Comparison of ENCODE assay signal across 8 cellular contexts in the genomic region with DNA sequence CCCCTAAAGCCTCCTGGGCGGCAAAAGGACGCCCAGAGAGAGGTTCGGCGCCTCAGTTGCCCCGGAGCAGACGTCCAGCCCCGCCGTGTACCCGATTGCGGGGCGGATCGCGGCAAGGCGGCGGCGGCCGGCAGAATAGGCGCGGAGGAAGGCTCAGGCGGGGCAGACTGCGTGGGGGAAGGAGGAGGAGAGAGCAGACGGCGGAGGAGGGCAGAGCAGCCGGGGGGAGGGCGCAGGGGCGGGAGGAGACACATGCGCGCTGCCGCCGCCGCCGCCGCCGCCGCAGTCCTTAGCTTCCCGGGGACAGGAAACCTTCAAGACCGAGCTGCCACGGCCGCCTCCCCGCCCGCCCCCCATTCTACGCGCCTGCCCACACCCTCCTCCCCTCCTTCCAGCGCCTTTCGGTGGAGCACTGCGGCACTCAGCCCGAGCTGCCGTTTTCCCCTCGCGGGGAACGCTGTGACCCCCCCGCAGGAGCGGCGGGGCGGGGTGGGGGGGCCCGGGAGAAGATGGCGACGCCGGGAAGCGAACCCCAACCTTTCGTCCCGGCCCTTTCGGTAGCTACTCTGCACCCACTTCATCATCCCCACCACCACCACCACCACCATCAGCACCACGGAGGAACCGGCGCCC. TPM values are rescaled to one million over a fixed set of nuclear protein-coding genes. Genes with fewer than 3 reads are reported as not detected.
A peak's percentile ranks its signal among the peaks of the same experiment; 100 is the strongest.
DNase-seq lines count a peak whose midpoint lies in the region; ATAC-seq and TF ChIP-seq lines count a peak whose summit lies in the region.

A gene with protein sequence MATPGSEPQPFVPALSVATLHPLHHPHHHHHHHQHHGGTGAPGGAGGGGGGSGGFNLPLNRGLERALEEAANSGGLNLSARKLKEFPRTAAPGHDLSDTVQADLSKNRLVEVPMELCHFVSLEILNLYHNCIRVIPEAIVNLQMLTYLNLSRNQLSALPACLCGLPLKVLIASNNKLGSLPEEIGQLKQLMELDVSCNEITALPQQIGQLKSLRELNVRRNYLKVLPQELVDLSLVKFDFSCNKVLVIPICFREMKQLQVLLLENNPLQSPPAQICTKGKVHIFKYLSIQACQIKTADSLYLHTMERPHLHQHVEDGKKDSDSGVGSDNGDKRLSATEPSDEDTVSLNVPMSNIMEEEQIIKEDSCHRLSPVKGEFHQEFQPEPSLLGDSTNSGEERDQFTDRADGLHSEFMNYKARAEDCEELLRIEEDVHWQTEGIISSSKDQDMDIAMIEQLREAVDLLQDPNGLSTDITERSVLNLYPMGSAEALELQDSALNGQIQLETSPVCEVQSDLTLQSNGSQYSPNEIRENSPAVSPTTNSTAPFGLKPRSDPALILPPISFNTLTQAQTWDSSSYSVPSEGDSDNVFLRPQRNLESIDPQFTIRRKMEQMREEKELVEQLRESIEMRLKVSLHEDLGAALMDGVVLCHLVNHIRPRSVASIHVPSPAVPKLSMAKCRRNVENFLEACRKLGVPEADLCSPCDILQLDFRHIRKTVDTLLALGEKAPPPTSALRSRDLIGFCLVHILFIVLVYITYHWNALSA (plus strand): TSS at position 283 of the 633 bp plus-strand sequence. CDS start 227 bp downstream, at position 510.

- H3K36me3 ChIP-seq in adrenal gland (replicated peaks in 1 of 2): no peaks in the 10 kb centered on the region
- H3K36me3 ChIP-seq in heart left ventricle: no peaks in the 10 kb centered on the region
- H3K36me3 ChIP-seq in upper lobe of right lung: no peaks in the 10 kb centered on the region

- peak; percentile 65 for ATAC-seq in HG02678 (IDR thresholded peaks at IDR 0.05; ENCODE audit: unreplicated experiment)
- peak; percentile 87 to 95 (median 94) for ATAC-seq in heart left ventricle
- peak; percentile 95 for ATAC-seq in upper lobe of right lung

- H3K4me3 Mint-ChIP-seq in T-helper 1 cell treated with Interleukin-12 subunit alpha and Interleukin-12 subunit beta and Interleukin-4 antibody, amounts not matched to agents 30 μg/mL and 1 μg/mL, for 36 hours: peak within 1 kb of the TSS; percentile 92
- H3K4me3 Mint-ChIP-seq in progenitor cell of endocrine pancreas (ENCODE audit: low read depth): peak within 1 kb of the TSS; percentile 94

- H3K4me3 ChIP-seq in GM08714 (ENCODE audit: low read length) (peak within 1 kb of the TSS; percentile 89), adrenal gland (peak within 1 kb of the TSS; percentile 63 to 93 (median 86)), heart left ventricle (peak within 1 kb of the TSS; percentile 75 to 100 (median 90)), upper lobe of right lung (peak within 1 kb of the TSS; percentile 98)

- 0 to 2% (median 1%) methylated on average over 10 to 66 of the region's 66 CpGs for whole genome bisulfite sequencing in adrenal gland, 4 donors
- WGBS in heart left ventricle, 4 donors: 0 to 1% (median 0%) methylated on average over 12 to 66 of the region's 66 CpGs

- TF ChIP-seq POLR2A in adrenal gland (IDR thresholded peaks at IDR 0.05): peak in 1 of 2 donors; percentile 28
- TF ChIP-seq POLR2A in heart left ventricle (IDR thresholded peaks at IDR 0.05): no peak

- TF ChIP-seq CTCF in adrenal gland (IDR thresholded peaks at IDR 0.05): no peak
- TF ChIP-seq CTCF in heart left ventricle (IDR thresholded peaks at IDR 0.05): peak in 1 of 12 donors; percentile 10
- TF ChIP-seq CTCF in progenitor cell of endocrine pancreas (IDR thresholded peaks at IDR 0.05; ENCODE audit: unreplicated experiment): no peak
- no peak for TF ChIP-seq CTCF in upper lobe of right lung (IDR thresholded peaks at IDR 0.05)

- intact Hi-C loops in adrenal gland (cut with DNase I) (loop anchor here (5.0 to 10.0 kb wide), 2 partner anchors 52 to 169 kb away; no protein-coding TSS in a partner anchor), heart left ventricle (cut with DNase I) (loop anchor here (2.0 to 10.0 kb wide), 14 partner anchors 18 to 169 kb away; no protein-coding TSS in a partner anchor), upper lobe of right lung (cut with DNase I) (loop anchor here (10.0 kb wide), 2 partner anchors 122 to 162 kb away; no protein-coding TSS in a partner anchor)

- DNase-seq in NCI-H1694 (lab: John Stamatoyannopoulos, UW): peak; percentile 77
- peak; percentile 88 to 94 (median 89) for DNase-seq in adrenal gland
- peak; percentile 93 to 95 (median 94) for DNase-seq in heart left ventricle
- DNase-seq in progenitor cell of endocrine pancreas (ENCODE audit: low spot score, unreplicated experiment): peak; percentile 66
- DNase-seq in upper lobe of right lung: peak; percentile 95

- H3K4me1 Mint-ChIP-seq in T-helper 1 cell treated with Interleukin-12 subunit alpha and Interleukin-12 subunit beta and Interleukin-4 antibody, amounts not matched to agents 30 μg/mL and 1 μg/mL, for 36 hours (ENCODE audit: low read depth): peaks cover 36% of the 10 kb centered on the region
- peaks cover 15% of the 10 kb centered on the region for H3K4me1 Mint-ChIP-seq in progenitor cell of endocrine pancreas (ENCODE audit: low read depth)

- H3K27me3 ChIP-seq in adrenal gland (no peaks in the 10 kb centered on the region), heart left ventricle (no peaks in the 10 kb centered on the region), upper lobe of right lung (no peaks in the 10 kb centered on the region)

- H3K9me3 ChIP-seq in adrenal gland (replicated peaks in 1 of 3) (no peaks in the 10 kb centered on the region), heart left ventricle (no peaks in the 10 kb centered on the region), upper lobe of right lung (no peaks in the 10 kb centered on the region)

- H3K27ac ChIP-seq in adrenal gland (peak within 1 kb of the TSS; percentile 51 to 90 (median 80)), heart left ventricle (peak within 1 kb of the TSS; percentile 85 to 98 (median 94)), upper lobe of right lung (peak within 1 kb of the TSS; percentile 90)

- peaks cover 15% of the 10 kb centered on the region for H3K27me3 Mint-ChIP-seq in T-helper 1 cell treated with Interleukin-12 subunit alpha and Interleukin-12 subunit beta and Interleukin-4 antibody, amounts not matched to agents 30 μg/mL and 1 μg/mL, for 36 hours (ENCODE audit: low read depth)
- H3K27me3 Mint-ChIP-seq in progenitor cell of endocrine pancreas: peaks cover 7% of the 10 kb centered on the region

- H3K4me1 ChIP-seq in adrenal gland (replicated peaks in 1 of 2) (peaks cover 10 to 26% of the 10 kb centered on the region in 2 donors), heart left ventricle (peaks cover 0 to 34% (median 26%) of the 10 kb centered on the region in 12 donors), upper lobe of right lung (peaks cover 15% of the 10 kb centered on the region)

- no peaks in the 10 kb centered on the region for H3K9me3 Mint-ChIP-seq in T-helper 1 cell treated with Interleukin-12 subunit alpha and Interleukin-12 subunit beta and Interleukin-4 antibody, amounts not matched to agents 30 μg/mL and 1 μg/mL, for 36 hours
- no peaks in the 10 kb centered on the region for H3K9me3 Mint-ChIP-seq in progenitor cell of endocrine pancreas (ENCODE audit: low read depth)

- no peaks in the 10 kb centered on the region for H3K36me3 Mint-ChIP-seq in T-helper 1 cell treated with Interleukin-12 subunit alpha and Interleukin-12 subunit beta and Interleukin-4 antibody, amounts not matched to agents 30 μg/mL and 1 μg/mL, for 36 hours (ENCODE audit: low read depth)
- no peaks in the 10 kb centered on the region for H3K36me3 Mint-ChIP-seq in progenitor cell of endocrine pancreas (ENCODE audit: insufficient read depth)

- H3K27ac Mint-ChIP-seq in T-helper 1 cell treated with Interleukin-12 subunit alpha and Interleukin-12 subunit beta and Interleukin-4 antibody, amounts not matched to agents 30 μg/mL and 1 μg/mL, for 36 hours: peak within 1 kb of the TSS; percentile 83
- peak within 1 kb of the TSS; percentile 97 for H3K27ac Mint-ChIP-seq in progenitor cell of endocrine pancreas

RNA-seq across cellular contexts. Expression of the gene that starts here (rescaled TPM):
- 10 to 100 TPM in 4 of 8 donors, 1 to 10 TPM in 4; 4.1 to 13.6 (median 9.7) TPM for total RNA-seq in adrenal gland
- polyA plus RNA-seq in adrenal gland: 1 to 10 TPM; 2.8 to 6.4 (median 3.8) TPM
- 10 to 100 TPM in 8 of 9 donors, 1 to 10 TPM in 1; 9.8 to 20.1 (median 12.9) TPM for total RNA-seq in heart left ventricle
- 1 to 10 TPM; 4.5 to 6.4 TPM for polyA plus RNA-seq in heart left ventricle
- 17.9 and 18.3 TPM in 2 replicates for total RNA-seq in progenitor cell of endocrine pancreas
- total RNA-seq in upper lobe of right lung: 32.0 TPM

Comparison
In these comparisons a context has a peak if more than half of its experiments do, and no peak if none do; other contexts are left out.
1. Peak in every context shown above with its lines: DNase-seq, ATAC-seq, H3K4me3 ChIP-seq and H3K27ac ChIP-seq.